In the genomic region with DNA sequence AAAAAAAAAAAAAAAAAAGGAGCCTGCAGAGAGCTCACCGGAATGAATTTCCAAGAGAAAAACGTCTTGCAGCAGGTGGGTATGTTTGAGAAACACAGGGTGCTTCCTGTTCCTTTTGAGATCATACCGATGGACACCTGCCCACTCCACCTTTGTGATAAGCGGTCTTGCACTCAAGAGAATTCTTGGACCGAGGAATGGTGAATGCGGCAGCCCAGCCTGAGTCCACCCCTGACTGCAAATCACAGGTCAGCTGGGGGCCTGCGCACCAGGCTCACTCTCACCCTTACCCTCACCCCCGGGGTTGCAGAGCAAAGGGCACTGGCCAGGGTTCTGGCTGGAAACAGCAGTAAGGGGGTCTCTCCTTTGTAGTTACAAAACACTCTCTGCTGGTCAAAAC, we compare ENCODE assay signal across 16 cellular contexts.
"Had no signal": no experiment of that assay in that cellular context is flagged by ENCODE, and none has a peak within 500 bp of the region (broad histone marks: within the 10 kb centered on the region; RNA-seq: fewer than 3 reads in every experiment).

No MANE protein-coding gene starts in this region.

- H3K27ac ChIP-seq: left ventricle myocardium inferior, ovary, thoracic aorta had no signal

- H3K4me3 ChIP-seq: gastroesophageal sphincter, heart left ventricle, left ventricle myocardium inferior, ovary, smooth muscle cell, thoracic aorta had no signal

- H3K36me3 ChIP-seq: gastroesophageal sphincter, heart left ventricle, left ventricle myocardium inferior, ovary, thoracic aorta had no signal

- H3K27me3 ChIP-seq: gastroesophageal sphincter, heart left ventricle, ovary had no signal

- H3K9me3 ChIP-seq: gastroesophageal sphincter, heart left ventricle, left ventricle myocardium inferior, ovary, thoracic aorta had no signal

- DNase-seq: activated CD4-positive, alpha-beta T cell treated with anti-CD3 and anti-CD28 coated beads for 36 hours; activated CD4-positive, alpha-beta T cell treated with anti-CD3 and anti-CD28 coated beads, Interleukin-2, amount 50 U/mL, for 48 hours; activated gamma-delta T cell treated with Interleukin-2 at 50 U/mL for 16 hours; effector CD8-positive, alpha-beta T cell; heart left ventricle; left ventricle myocardium inferior; naive thymus-derived CD4-positive, alpha-beta T cell; ovary; stimulated activated CD4-positive, alpha-beta T cell treated with anti-CD3 and anti-CD28 coated beads, Interleukin-4, amount 100 ng/mL, for 1 hour; T-helper 17 cell had no signal

- H3K4me2 ChIP-seq: smooth muscle cell had no signal

- ATAC-seq: activated CD4-positive, alpha-beta T cell treated with anti-CD3 and anti-CD28 coated beads for 36 hours; esophagus mucosa; gastroesophageal sphincter; heart left ventricle; naive thymus-derived CD4-positive, alpha-beta T cell; sciatic nerve; stimulated activated effector memory CD8-positive, alpha-beta T cell treated with anti-CD3 and anti-CD28 coated beads, Interleukin-12 subunit alpha, Interleukin-12 subunit beta, amount 100 ng/mL, for 72 hours; T-helper 17 cell had no signal
